Comparison of ENCODE assay signal across 3 cellular contexts in the genomic region with DNA sequence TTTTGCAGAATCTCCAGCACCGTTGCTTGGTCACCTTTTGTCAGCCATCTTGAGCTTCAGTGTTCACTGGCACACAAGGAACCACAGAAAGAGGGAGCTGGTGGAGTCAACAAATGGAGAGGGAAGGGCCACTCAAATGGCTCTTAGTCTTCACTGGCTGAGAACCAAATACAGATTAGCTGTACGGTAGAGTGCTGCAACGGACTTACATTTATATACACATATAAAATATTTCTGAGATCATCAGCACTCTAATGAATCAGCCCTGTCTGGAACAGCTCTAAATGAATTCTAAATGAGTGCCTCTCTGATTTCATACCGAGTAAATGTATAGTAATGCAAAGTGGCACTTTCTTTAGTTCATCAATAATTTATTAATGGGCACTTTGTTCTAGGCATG.
TF ChIP-seq lines count a peak whose summit lies in the region.

No MANE protein-coding gene starts in this region.

TF ChIP-seq in IMR-90, 13 proteins besides CTCF, POLR2A, EP300 and RAD21:
- no peak for TF ChIP-seq MAFK (IDR thresholded peaks at IDR 0.05; ENCODE audit: low read depth, low read length)
- TF ChIP-seq FOS (IDR thresholded peaks at IDR 0.05; ENCODE audit: low read depth, low read length) = 0 out of 2 replicates have a peak, but pooled peaks have one; percentile 13
- no peak for TF ChIP-seq BHLHE40 (IDR thresholded peaks at IDR 0.05; ENCODE audit: low read depth, low read length)
- no peak for TF ChIP-seq CHD1 (IDR thresholded peaks at IDR 0.05; ENCODE audit: low read depth, low read length)
- TF ChIP-seq CEBPB (IDR thresholded peaks at IDR 0.05; ENCODE audit: low read depth, low read length) = peak; percentile 18; the same call in 1 of the 2 replicates

TF ChIP-seq in H1, 55 proteins besides CTCF, POLR2A, EP300 and RAD21:
- TF ChIP-seq TAF1 (IDR thresholded peaks at IDR 0.05; ENCODE audit: low read depth, low read length) = no peak
- 0 out of 2 replicates have a peak, but pooled peaks have one; percentile 18 for TF ChIP-seq YY1 (IDR thresholded peaks at IDR 0.05; ENCODE audit: low read depth, low read length)

TF ChIP-seq in neural cell, 6 proteins besides CTCF, POLR2A, EP300 and RAD21:
- TF ChIP-seq, protein P1, sequence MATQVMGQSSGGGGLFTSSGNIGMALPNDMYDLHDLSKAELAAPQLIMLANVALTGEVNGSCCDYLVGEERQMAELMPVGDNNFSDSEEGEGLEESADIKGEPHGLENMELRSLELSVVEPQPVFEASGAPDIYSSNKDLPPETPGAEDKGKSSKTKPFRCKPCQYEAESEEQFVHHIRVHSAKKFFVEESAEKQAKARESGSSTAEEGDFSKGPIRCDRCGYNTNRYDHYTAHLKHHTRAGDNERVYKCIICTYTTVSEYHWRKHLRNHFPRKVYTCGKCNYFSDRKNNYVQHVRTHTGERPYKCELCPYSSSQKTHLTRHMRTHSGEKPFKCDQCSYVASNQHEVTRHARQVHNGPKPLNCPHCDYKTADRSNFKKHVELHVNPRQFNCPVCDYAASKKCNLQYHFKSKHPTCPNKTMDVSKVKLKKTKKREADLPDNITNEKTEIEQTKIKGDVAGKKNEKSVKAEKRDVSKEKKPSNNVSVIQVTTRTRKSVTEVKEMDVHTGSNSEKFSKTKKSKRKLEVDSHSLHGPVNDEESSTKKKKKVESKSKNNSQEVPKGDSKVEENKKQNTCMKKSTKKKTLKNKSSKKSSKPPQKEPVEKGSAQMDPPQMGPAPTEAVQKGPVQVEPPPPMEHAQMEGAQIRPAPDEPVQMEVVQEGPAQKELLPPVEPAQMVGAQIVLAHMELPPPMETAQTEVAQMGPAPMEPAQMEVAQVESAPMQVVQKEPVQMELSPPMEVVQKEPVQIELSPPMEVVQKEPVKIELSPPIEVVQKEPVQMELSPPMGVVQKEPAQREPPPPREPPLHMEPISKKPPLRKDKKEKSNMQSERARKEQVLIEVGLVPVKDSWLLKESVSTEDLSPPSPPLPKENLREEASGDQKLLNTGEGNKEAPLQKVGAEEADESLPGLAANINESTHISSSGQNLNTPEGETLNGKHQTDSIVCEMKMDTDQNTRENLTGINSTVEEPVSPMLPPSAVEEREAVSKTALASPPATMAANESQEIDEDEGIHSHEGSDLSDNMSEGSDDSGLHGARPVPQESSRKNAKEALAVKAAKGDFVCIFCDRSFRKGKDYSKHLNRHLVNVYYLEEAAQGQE (IDR thresholded peaks at IDR 0.05; ENCODE audit: borderline replicate concordance) = no peak
- TF ChIP-seq SMC3 (conservative IDR thresholded peaks at IDR 0.05; ENCODE audit: poor library complexity) = no peak
- no peak for TF ChIP-seq TAF1 (IDR thresholded peaks at IDR 0.05; ENCODE audit: low read depth)
- TF ChIP-seq EZH2 (IDR thresholded peaks at IDR 0.05; ENCODE audit: borderline replicate concordance, insufficient read depth, low read length, poor library complexity, severe bottlenecking) = no peak
